ENCODE assay signal across 1 cellular context in genomic region chr6:26295691-26296555, GRCh38.
TF ChIP-seq lines count a peak whose summit lies in the region.

No MANE protein-coding gene starts in this region.

TF ChIP-seq in HCT116, 20 proteins besides CTCF, POLR2A, EP300 and RAD21 (continued from another document):
- TF ChIP-seq EZH2phosphoT487 (IDR thresholded peaks at IDR 0.05; ENCODE audit: borderline replicate concordance) (no peak), EZH2 (IDR thresholded peaks at IDR 0.05) (no peak), SIN3A (IDR thresholded peaks at IDR 0.05; ENCODE audit: low read depth) (0 out of 2 replicates have a peak, but pooled peaks have one; percentile 35), JUND (IDR thresholded peaks at IDR 0.05) (peak; percentile 71), SRF (IDR thresholded peaks at IDR 0.05; ENCODE audit: low read depth) (0 out of 2 replicates have a peak, but pooled peaks have one; percentile 34), TCF7L2 (IDR thresholded peaks at IDR 0.05; ENCODE audit: borderline replicate concordance, extremely low read depth, insufficient read depth, insufficient read length) (no peak), CEBPB (IDR thresholded peaks at IDR 0.05; ENCODE audit: low read depth) (no peak), FOSL1 (IDR thresholded peaks at IDR 0.05; ENCODE audit: low read depth) (peak; percentile 66), POLR2AphosphoS5 (IDR thresholded peaks at IDR 0.05; ENCODE audit: low read depth, low read length) (no peak), SP1 (IDR thresholded peaks at IDR 0.05; ENCODE audit: low read depth) (peak; percentile 62), ZNF274 (IDR thresholded peaks at IDR 0.05; ENCODE audit: low read depth, low read length) (no peak), CBX3 (IDR thresholded peaks at IDR 0.05; ENCODE audit: low read depth) (peak; percentile 79; the same call in 1 of the 2 replicates)
- TF ChIP-seq, protein P1, sequence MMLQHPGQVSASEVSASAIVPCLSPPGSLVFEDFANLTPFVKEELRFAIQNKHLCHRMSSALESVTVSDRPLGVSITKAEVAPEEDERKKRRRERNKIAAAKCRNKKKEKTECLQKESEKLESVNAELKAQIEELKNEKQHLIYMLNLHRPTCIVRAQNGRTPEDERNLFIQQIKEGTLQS (IDR thresholded peaks at IDR 0.05): no peak
- TF ChIP-seq, protein P2, sequence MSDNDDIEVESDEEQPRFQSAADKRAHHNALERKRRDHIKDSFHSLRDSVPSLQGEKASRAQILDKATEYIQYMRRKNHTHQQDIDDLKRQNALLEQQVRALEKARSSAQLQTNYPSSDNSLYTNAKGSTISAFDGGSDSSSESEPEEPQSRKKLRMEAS (IDR thresholded peaks at IDR 0.05): peak; percentile 96
